Comparison of ENCODE assay signal across 18 cellular contexts in genomic region chr2:2840101-2840531, GRCh38.
DNase-seq lines count a peak whose midpoint lies in the region; ATAC-seq and TF ChIP-seq lines count a peak whose summit lies in the region.
"Had no signal": no experiment of that assay in that cellular context is flagged by ENCODE, and none has a peak within 500 bp of the region (broad histone marks: within the 10 kb centered on the region; RNA-seq: fewer than 3 reads in every experiment).

No MANE protein-coding gene starts in this region.

- H3K4me1 ChIP-seq in spleen, result no peaks in the 10 kb centered on the region
- H3K4me1 ChIP-seq: foreskin keratinocyte, vagina had no signal

- no peak for ATAC-seq in left lobe of liver
- ATAC-seq in HG03039 (IDR thresholded peaks at IDR 0.05; ENCODE audit: unreplicated experiment), result no peak
- ATAC-seq: effector memory CD8-positive, alpha-beta T cell; esophagus mucosa; foreskin keratinocyte had no signal

- H3K9me3 ChIP-seq in spleen, result no peaks in the 10 kb centered on the region
- H3K9me3 ChIP-seq: vagina had no signal

- H3K36me3 ChIP-seq in spleen, result no peaks in the 10 kb centered on the region
- H3K36me3 ChIP-seq: vagina had no signal

- H3K27ac ChIP-seq in cingulate gyrus (ENCODE audit: low read depth, low read length), result peak overlapping the region; percentile 25
- H3K27ac ChIP-seq in spleen, result no peak overlapping the region
- H3K27ac ChIP-seq: foreskin keratinocyte, hepatocyte, SK-N-MC, vagina had no signal

- no peak overlapping the region for H3K4me3 ChIP-seq in spleen
- H3K4me3 ChIP-seq: hepatocyte, SK-N-MC, vagina had no signal

- in situ Hi-C loops in G401 (cut with HindIII; ENCODE audit: low sequenced_read_pairs), result no loop called here

- peak; percentile 93 for DNase-seq in G401 (ENCODE audit: low spot score)
- peak; percentile 2 for DNase-seq in left lobe of liver (ENCODE audit: low spot score)
- peak; percentile 46 for DNase-seq in spleen
- DNase-seq in NCI-H1694 (lab: John Stamatoyannopoulos, UW), result no peak
- no peak for DNase-seq in NCI-H2171 (lab: John Stamatoyannopoulos, UW)
- DNase-seq: activated naive CD8-positive, alpha-beta T cell treated with anti-CD3 and anti-CD28 coated beads, Interleukin-2, amount 10 ng/mL, durations not matched to agents 7 days and 5 days; CD4-positive, CD25-positive, alpha-beta regulatory T cell; effector memory CD8-positive, alpha-beta T cell; foreskin keratinocyte; HCEC 1CT; NCI-H526 treated with DMSO at 0.1 percent for 48 hours; T-helper 2 cell had no signal

- H3K27me3 ChIP-seq in spleen (replicated peaks in 1 of 7), result peaks cover 0 to 6% (median 0%) of the 10 kb centered on the region in 7 donors
- H3K27me3 ChIP-seq: foreskin keratinocyte, hepatocyte, vagina had no signal

- no peak for TF ChIP-seq POLR2A in spleen (IDR thresholded peaks at IDR 0.05)

- no peak for TF ChIP-seq CTCF in spleen (IDR thresholded peaks at IDR 0.05 in 8 of 11, conservative IDR thresholded peaks at IDR 0.05 in 3 of 11)

- WGBS in spleen, 5 donors, result 75 to 90% (median 84%) methylated on average over 10 of the region's 10 CpGs

- intact Hi-C loops in spleen (cut with DNase I; ENCODE audit: low total_unique reads), result no loop called here

Comparison
In these comparisons a context has a peak if more than half of its experiments do, and no peak if none do; other contexts are left out.
1. DNase-seq: peak in G401 (single experiment), left lobe of liver (single experiment) and spleen (single experiment); none in NCI-H1694 (single experiment) and NCI-H2171 (single experiment).